ENCODE assay signal across 24 cellular contexts in the genomic region with DNA sequence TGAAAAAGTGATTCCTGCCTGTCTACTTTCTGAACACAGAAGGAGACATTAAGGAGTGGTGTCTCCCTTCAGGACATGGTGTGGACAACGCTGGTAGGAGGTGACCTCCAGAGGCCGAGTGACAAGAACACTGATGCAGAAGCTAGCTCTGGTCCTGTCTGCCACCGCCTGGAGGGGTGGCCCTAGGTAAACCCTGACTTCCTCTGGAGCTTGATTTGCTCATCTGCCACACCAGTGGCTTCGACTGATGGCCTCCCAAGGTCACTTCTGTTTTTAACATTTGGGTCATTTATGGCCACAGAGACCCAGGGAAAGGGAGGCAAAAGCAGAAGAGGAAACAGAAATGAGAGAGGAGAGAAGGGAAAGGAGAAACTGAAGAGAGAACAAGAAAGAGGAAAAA. TPM values are rescaled to one million over a fixed set of nuclear protein-coding genes. Genes with fewer than 3 reads are reported as not detected.
A peak's percentile ranks its signal among the peaks of the same experiment; 100 is the strongest.
DNase-seq lines count a peak whose midpoint lies in the region; TF ChIP-seq lines count a peak whose summit lies in the region.
"Had no signal": no experiment of that assay in that cellular context is flagged by ENCODE, and none has a peak within 500 bp of the region (broad histone marks: within the 10 kb centered on the region; RNA-seq: fewer than 3 reads in every experiment).

No MANE protein-coding gene starts in this region.

- H4K20me1 ChIP-seq in hepatocyte (ENCODE audit: insufficient read depth, poor library complexity, severe bottlenecking) = no peaks in the 10 kb centered on the region

- H3K36me3 ChIP-seq in hepatocyte (replicated peaks; ENCODE audit: insufficient read depth, low read depth) = no peaks in the 10 kb centered on the region
- H3K36me3 ChIP-seq: adrenal gland, gastrocnemius medialis, spleen had no signal

- no peaks in the 10 kb centered on the region for H3K79me2 ChIP-seq in hepatocyte

- H3K4me2 ChIP-seq in hepatocyte = no peak overlapping the region
- H3K4me2 ChIP-seq: GM23338, KMS-11 had no signal

- H3K27ac ChIP-seq in hepatocyte (peak overlapping the region; percentile 13), dorsolateral prefrontal cortex (peak overlapping the region in 1 of 59 donors; percentile 1)
- H3K27ac ChIP-seq: adrenal gland, body of pancreas, gastrocnemius medialis, KMS-11 had no signal

- no peaks in the 10 kb centered on the region for H3K27me3 ChIP-seq in hepatocyte
- H3K27me3 ChIP-seq in dorsolateral prefrontal cortex = no peaks in the 10 kb centered on the region
- H3K27me3 ChIP-seq: adrenal gland, body of pancreas, gastrocnemius medialis had no signal

- DNase-seq in CD1c-positive myeloid dendritic cell (ENCODE audit: extremely low spot score) (peak; percentile 2), OCI-M1 (lab: John Stamatoyannopoulos, UW) (peak; percentile 43), hepatocyte (ENCODE audit: low spot score) (no peak), pons (ENCODE audit: low spot score) (peak; percentile 43), dorsolateral prefrontal cortex (no peak), NCI-H128 (lab: John Stamatoyannopoulos, UW; ENCODE audit: unreplicated experiment) (no peak), NCI-H2196 treated with DMSO at 0.1 percent for 48 hours (lab: John Stamatoyannopoulos, UW; ENCODE audit: unreplicated experiment) (no peak)
- DNase-seq: activated CD4-positive, alpha-beta T cell treated with anti-CD3 and anti-CD28 coated beads, Interleukin-2, amount 50 U/mL, for 4 hours; activated naive CD4-positive, alpha-beta T cell treated with Interleukin-2 at 50 U/mL for 16 hours; adrenal gland; body of pancreas; cerebellar nuclear complex; gastrocnemius medialis; HFFc6; immature natural killer cell; left colon; naive thymus-derived CD8-positive, alpha-beta T cell; NCI-H1694 treated with DMSO at 0.1 percent for 48 hours; NCI-H2171 treated with DMSO at 0.1 percent for 48 hours; NCI-H524 treated with DMSO at 0.1 percent for 48 hours; spleen had no signal

- H3K9me3 ChIP-seq in hepatocyte (ENCODE audit: low read depth) = no peaks in the 10 kb centered on the region
- H3K9me3 ChIP-seq: adrenal gland, body of pancreas, gastrocnemius medialis, spleen had no signal

- H3K9me2 ChIP-seq in hepatocyte (replicated peaks; ENCODE audit: insufficient read depth) = no peaks in the 10 kb centered on the region

- no peak overlapping the region for H3K4me3 ChIP-seq in hepatocyte
- H3K4me3 ChIP-seq in dorsolateral prefrontal cortex = no peak overlapping the region
- H3K4me3 ChIP-seq: adrenal gland, body of pancreas, gastrocnemius medialis, GM23338, spleen had no signal

- peaks cover 17% of the 10 kb centered on the region for H3K4me1 ChIP-seq in hepatocyte (ENCODE audit: insufficient read depth)
- H3K4me1 ChIP-seq: body of pancreas had no signal

- TF ChIP-seq CTCF in hepatocyte (IDR thresholded peaks at IDR 0.05; ENCODE audit: poor library complexity) = no peak
- peak in 5 of 56 donors; percentile 8 to 24 (median 23) for TF ChIP-seq CTCF in dorsolateral prefrontal cortex (IDR thresholded peaks at IDR 0.05 in 54 of 56, conservative IDR thresholded peaks at IDR 0.05 in 2 of 56; ENCODE audit: low read depth in 1 of 56, partially characterized antibody in 56 of 56)

- H2AFZ ChIP-seq in hepatocyte = no peak overlapping the region
- H2AFZ ChIP-seq: GM23338 had no signal

- intact Hi-C loops in dorsolateral prefrontal cortex (cut with DNase I) = loop anchor here (5.0 to 10.0 kb wide), 2 partner anchors 91 to 219 kb away; no protein-coding TSS in a partner anchor

- WGBS in hepatocyte (ENCODE audit: low lambda C conversion rate, missing lambda C conversion rate) = 80% methylated on average over 4 of the region's 4 CpGs

RNA-seq across cellular contexts. Expression of a gene that starts 49.3 kb away (rescaled TPM):
- total RNA-seq in hepatocyte = 14.0 and 14.8 TPM in 2 replicates
- polyA plus RNA-seq in hepatocyte = 13.1 and 14.3 TPM in 2 replicates
- 100 to 1,000 TPM in 1 of 120 experiments, 10 to 100 TPM in 119; 36.4 to 160 (median 55.7) TPM for total RNA-seq in dorsolateral prefrontal cortex
- polyA plus RNA-seq: CD14-positive monocyte had no signal

Comparison
In these comparisons a context has a peak if more than half of its experiments do, and no peak if none do; other contexts are left out.
1. DNase-seq: peak in CD1c-positive myeloid dendritic cell (single experiment), OCI-M1 (single experiment) and pons (single experiment); none in hepatocyte (single experiment), dorsolateral prefrontal cortex (0 of 10), NCI-H128 (single experiment) and NCI-H2196 treated with DMSO at 0.1 percent for 48 hours (single experiment).